ENCODE assay signal across 14 cellular contexts in genomic region chr3:51980253-51980652, GRCh38. TPM values are rescaled to one million over a fixed set of nuclear protein-coding genes. Genes with fewer than 3 reads are reported as not detected.
DNase-seq lines count a peak whose midpoint lies in the region; ATAC-seq and TF ChIP-seq lines count a peak whose summit lies in the region.
"Had no signal": no experiment of that assay in that cellular context is flagged by ENCODE, and none has a peak within 500 bp of the region (broad histone marks: within the 10 kb centered on the region; RNA-seq: fewer than 3 reads in every experiment).

No MANE protein-coding gene starts in this region.

- no CpG with 5 or more reads among the region's 10 CpGs for WGBS in neuronal stem cell (ENCODE audit: extremely low coverage in 2 of 2, insufficient read length in 2 of 2, insufficient replicate concordance in 1 of 2), 2 donors
- 99% methylated on average over 7 of the region's 10 CpGs for WGBS in esophagus muscularis mucosa

- H3K4me1 ChIP-seq in lower lobe of right lung = peaks cover 38% of the 10 kb centered on the region
- H3K4me1 ChIP-seq in neuronal stem cell (ENCODE audit: control insufficient read depth in 2 of 2, insufficient read depth in 1 of 2, low read depth in 1 of 2, low read length in 2 of 2) = peaks cover 18 to 20% of the 10 kb centered on the region in 2 donors
- H3K4me1 ChIP-seq in esophagus muscularis mucosa = peaks cover 32 to 57% (median 42%) of the 10 kb centered on the region in 4 donors

- H3K27ac ChIP-seq in VCaP (peak overlapping the region; percentile 97), lower lobe of right lung (peak overlapping the region; percentile 24), neuronal stem cell (replicated peaks; ENCODE audit: low read length) (no peak overlapping the region), esophagus muscularis mucosa (replicated peaks in 1 of 4) (no peak overlapping the region)

- H2AFZ ChIP-seq in neuronal stem cell (ENCODE audit: low read length) = no peak overlapping the region
- H2AFZ ChIP-seq: GM23338 had no signal

- H3K14ac ChIP-seq in neuronal stem cell (ENCODE audit: low read length) = no peak overlapping the region

- ATAC-seq in lower lobe of right lung (no peak), GM19455 (IDR thresholded peaks at IDR 0.05; ENCODE audit: unreplicated experiment) (no peak)
- ATAC-seq: GM23338, HCT116 had no signal

- peak overlapping the region; percentile 50 for H3K18ac ChIP-seq in neuronal stem cell (ENCODE audit: low read length)

- H3K23ac ChIP-seq in neuronal stem cell (ENCODE audit: low read depth, low read length, poor library complexity) = peak overlapping the region; percentile 27

- H4K91ac ChIP-seq in neuronal stem cell (ENCODE audit: low read depth, low read length, poor library complexity) = no peak overlapping the region

- H2BK5ac ChIP-seq in neuronal stem cell (ENCODE audit: low read length) = no peak overlapping the region

- no peak overlapping the region for H2BK15ac ChIP-seq in neuronal stem cell (ENCODE audit: low read length)

- H3K4me3 ChIP-seq in lower lobe of right lung (no peak overlapping the region), neuronal stem cell (ENCODE audit: low read length in 2 of 2) (no peak overlapping the region), esophagus muscularis mucosa (no peak overlapping the region)
- H3K4me3 ChIP-seq: GM23338 had no signal

- H3K36me3 ChIP-seq in lower lobe of right lung = no peaks in the 10 kb centered on the region
- H3K36me3 ChIP-seq in neuronal stem cell (replicated peaks in 1 of 2; ENCODE audit: control insufficient read depth in 2 of 2, insufficient read depth in 2 of 2, low read length in 2 of 2) = peaks cover 0 to 9% of the 10 kb centered on the region in 2 donors
- peaks cover 0 to 13% (median 5%) of the 10 kb centered on the region in 4 donors for H3K36me3 ChIP-seq in esophagus muscularis mucosa

- no peak for TF ChIP-seq POLR2A in esophagus muscularis mucosa (IDR thresholded peaks at IDR 0.05; ENCODE audit: low read depth)

- no peak overlapping the region for H2BK12ac ChIP-seq in neuronal stem cell (ENCODE audit: low read length)

- intact Hi-C loops in lower lobe of right lung (cut with DNase I) (no loop called here), esophagus muscularis mucosa (cut with DNase I) (no loop called here)

- H3K4ac ChIP-seq in neuronal stem cell (ENCODE audit: low read length) = no peak overlapping the region

- DNase-seq in lower lobe of right lung = no peak
- DNase-seq in neuronal stem cell (ENCODE audit: low spot score) = no peak
- no peak for DNase-seq in NCI-H1436 treated with DMSO at 0.1 percent for 48 hours (lab: John Stamatoyannopoulos, UW)
- no peak for DNase-seq in esophagus muscularis mucosa (ENCODE audit: extremely low spot score)
- DNase-seq: C1 segment of cervical spinal cord; CD4-positive, alpha-beta memory T cell; COR-L47; DMS153; DND-41; H9 had no signal

- no peak for TF ChIP-seq EP300 in esophagus muscularis mucosa (IDR thresholded peaks at IDR 0.05)

- H3K9me3 ChIP-seq in lower lobe of right lung (no peaks in the 10 kb centered on the region), neuronal stem cell (replicated peaks in 1 of 2; ENCODE audit: control insufficient read depth in 2 of 2, insufficient read depth in 1 of 2, low read depth in 1 of 2, low read length in 2 of 2) (no peaks in the 10 kb centered on the region), esophagus muscularis mucosa (no peaks in the 10 kb centered on the region)

- TF ChIP-seq CTCF in VCaP (conservative IDR thresholded peaks at IDR 0.05) = no peak
- no peak for TF ChIP-seq CTCF in lower lobe of right lung (IDR thresholded peaks at IDR 0.05)
- TF ChIP-seq CTCF in esophagus muscularis mucosa (IDR thresholded peaks at IDR 0.05) = no peak

- no peak overlapping the region for H4K8ac ChIP-seq in neuronal stem cell (ENCODE audit: low read depth, low read length)

- no peak overlapping the region for H2AK5ac ChIP-seq in neuronal stem cell (ENCODE audit: low read depth, low read length)

- H3K27me3 ChIP-seq in lower lobe of right lung (ENCODE audit: low read depth) (no peaks in the 10 kb centered on the region), neuronal stem cell (ENCODE audit: control insufficient read depth in 3 of 3, insufficient read depth in 3 of 3, low read depth in 1 of 3, low read length in 3 of 3) (peaks cover 0 to 2% (median 0%) of the 10 kb centered on the region in 3 experiments), esophagus muscularis mucosa (no peaks in the 10 kb centered on the region)

- H3K4me2 ChIP-seq in neuronal stem cell (ENCODE audit: insufficient read depth, low read length, poor library complexity, severe bottlenecking) = no peak overlapping the region
- H3K4me2 ChIP-seq: GM23338 had no signal

- H3K79me1 ChIP-seq in neuronal stem cell (ENCODE audit: low read depth, low read length) = no peaks in the 10 kb centered on the region

- H3K9ac ChIP-seq in neuronal stem cell (ENCODE audit: low read depth, low read length, poor library complexity) = no peak overlapping the region

- no peak overlapping the region for H2BK120ac ChIP-seq in neuronal stem cell (ENCODE audit: low read depth, low read length)

RNA-seq across cellular contexts. Expression of gene ACY1, which starts 3.1 kb away (rescaled TPM):
- total RNA-seq in lower lobe of right lung (20.6 TPM), esophagus muscularis mucosa (10 to 100 TPM in 3 of 4 donors, 1 to 10 TPM in 1; 10.0 to 19.2 (median 15.8) TPM)
- 7.8 TPM for polyA plus RNA-seq in neuronal stem cell (2013, experiment 1 of 2)
- polyA plus RNA-seq in neuronal stem cell (2013, experiment 2 of 2) = 7.4 TPM

RNA-seq across cellular contexts. Expression of gene ABHD14A, which starts 5.4 kb away (rescaled TPM):
- total RNA-seq in lower lobe of right lung = 17.8 TPM
- polyA plus RNA-seq in neuronal stem cell (2013, experiment 1 of 2) = 18.1 TPM
- 16.4 TPM for polyA plus RNA-seq in neuronal stem cell (2013, experiment 2 of 2)
- 10 to 100 TPM in 3 of 4 donors, 1 to 10 TPM in 1; 10.0 to 22.3 (median 15.8) TPM for total RNA-seq in esophagus muscularis mucosa

RNA-seq across cellular contexts. Expression of gene ABHD14B, which starts 6.4 kb away (rescaled TPM):
- total RNA-seq in lower lobe of right lung (48.8 TPM), esophagus muscularis mucosa (10 to 100 TPM; 41.8 to 49.5 (median 46.9) TPM)
- 4.3 TPM for polyA plus RNA-seq in neuronal stem cell (2013, experiment 1 of 2)
- polyA plus RNA-seq in neuronal stem cell (2013, experiment 2 of 2) = 4.5 TPM

RNA-seq across cellular contexts. Expression of gene PCBP4, which starts 13.0 kb away (rescaled TPM):
- total RNA-seq in lower lobe of right lung (24.6 TPM), esophagus muscularis mucosa (100 to 1,000 TPM in 2 of 4 donors, 10 to 100 TPM in 2; 54.4 to 378 (median 139) TPM)
- polyA plus RNA-seq in neuronal stem cell (2013, experiment 1 of 2) = 68.8 TPM
- 66.4 TPM for polyA plus RNA-seq in neuronal stem cell (2013, experiment 2 of 2)

RNA-seq across cellular contexts. Expression of gene RPL29, which starts 15.4 kb away (rescaled TPM):
- 765 TPM for total RNA-seq in lower lobe of right lung
- polyA plus RNA-seq in neuronal stem cell (2013, experiment 1 of 2) = 2,500 TPM
- 2,467 TPM for polyA plus RNA-seq in neuronal stem cell (2013, experiment 2 of 2)
- 1,000 to 10,000 TPM in 3 of 4 donors, 100 to 1,000 TPM in 1; 786 to 1,908 (median 1,382) TPM for total RNA-seq in esophagus muscularis mucosa

Comparison
In these comparisons a context has a peak if more than half of its experiments do, and no peak if none do; other contexts are left out.
1. H3K27ac ChIP-seq: peak in VCaP (single experiment) and lower lobe of right lung (single experiment); none in neuronal stem cell (single experiment) and esophagus muscularis mucosa (0 of 4).